ENCODE assay signal across 8 cellular contexts in genomic region chr20:39048000-39048696, GRCh38.
A peak's percentile ranks its signal among the peaks of the same experiment; 100 is the strongest.
DNase-seq lines count a peak whose midpoint lies in the region; ATAC-seq and TF ChIP-seq lines count a peak whose summit lies in the region.

No MANE protein-coding gene starts in this region.

- H3K27me3 Mint-ChIP-seq in activated CD8-positive, alpha-beta T cell treated with anti-CD3 and anti-CD28 coated beads for 36 hours, result no peaks in the 10 kb centered on the region
- H3K27me3 Mint-ChIP-seq in memory B cell, result peaks cover 6% of the 10 kb centered on the region

- no peak overlapping the region for H3K27ac ChIP-seq in effector memory CD4-positive, alpha-beta T cell (ENCODE audit: insufficient read depth, low read length, poor library complexity, severe bottlenecking)

- H3K27me3 ChIP-seq in effector memory CD4-positive, alpha-beta T cell (replicated peaks; ENCODE audit: control insufficient read depth, insufficient read depth, low read length, poor library complexity, severe bottlenecking), result no peaks in the 10 kb centered on the region

- peaks cover 2% of the 10 kb centered on the region for H3K36me3 Mint-ChIP-seq in activated CD8-positive, alpha-beta T cell treated with anti-CD3 and anti-CD28 coated beads for 36 hours (ENCODE audit: low read depth)
- no peaks in the 10 kb centered on the region for H3K36me3 Mint-ChIP-seq in memory B cell

- DNase-seq in NCI-H748 treated with DMSO at 0.1 percent for 48 hours (lab: John Stamatoyannopoulos, UW) (peak; percentile 65), memory B cell (ENCODE audit: low spot score in 2 of 2) (peak; percentile 68 to 71)
- DNase-seq in activated CD8-positive, alpha-beta T cell treated with anti-CD3 and anti-CD28 coated beads for 36 hours, result peak; percentile 82
- DNase-seq in effector memory CD4-positive, alpha-beta T cell, result peak; percentile 39 to 53 (median 43)
- DNase-seq in stimulated activated CD8-positive, alpha-beta memory T cell treated with anti-CD3 and anti-CD28 coated beads, Interleukin-15, amount 100 ng/mL, for 1 hour (ENCODE audit: low read depth), result peak; percentile 37

- H3K27ac Mint-ChIP-seq in activated CD8-positive, alpha-beta T cell treated with anti-CD3 and anti-CD28 coated beads for 36 hours, result no peak overlapping the region
- H3K27ac Mint-ChIP-seq in memory B cell, result no peak overlapping the region

- no peaks in the 10 kb centered on the region for H3K9me3 ChIP-seq in effector memory CD4-positive, alpha-beta T cell (ENCODE audit: control insufficient read depth, low read length)

- peak; percentile 100 for TF ChIP-seq CTCF in GM12873 (IDR thresholded peaks at IDR 0.05; ENCODE audit: insufficient read depth, low read depth, low read length, missing control alignments)
- TF ChIP-seq CTCF in activated CD8-positive, alpha-beta T cell treated with anti-CD3 and anti-CD28 coated beads for 36 hours (IDR thresholded peaks at IDR 0.05), result peak; percentile 96

- no peaks in the 10 kb centered on the region for H3K9me3 Mint-ChIP-seq in activated CD8-positive, alpha-beta T cell treated with anti-CD3 and anti-CD28 coated beads for 36 hours
- H3K9me3 Mint-ChIP-seq in memory B cell, result no peaks in the 10 kb centered on the region

- no peaks in the 10 kb centered on the region for H3K36me3 ChIP-seq in effector memory CD4-positive, alpha-beta T cell (ENCODE audit: control insufficient read depth, insufficient read depth, low read length)

- peaks cover 6% of the 10 kb centered on the region for H3K4me1 Mint-ChIP-seq in activated CD8-positive, alpha-beta T cell treated with anti-CD3 and anti-CD28 coated beads for 36 hours (ENCODE audit: low read depth)
- peaks cover 6% of the 10 kb centered on the region for H3K4me1 Mint-ChIP-seq in memory B cell

- ATAC-seq in HG03159 (IDR thresholded peaks at IDR 0.05; ENCODE audit: unreplicated experiment) (peak; percentile 59), memory B cell (ENCODE audit: low read depth) (peak; percentile 70), GM19395 (IDR thresholded peaks at IDR 0.05; ENCODE audit: unreplicated experiment) (no peak)
- ATAC-seq in activated CD8-positive, alpha-beta T cell treated with anti-CD3 and anti-CD28 coated beads for 36 hours, result peak; percentile 82

- H3K4me3 ChIP-seq in effector memory CD4-positive, alpha-beta T cell (ENCODE audit: insufficient read depth, low read depth, low read length, poor library complexity, severe bottlenecking), result no peak overlapping the region

- intact Hi-C loops in activated CD8-positive, alpha-beta T cell treated with anti-CD3 and anti-CD28 coated beads for 36 hours (cut with micrococcal nuclease), result loop anchor here (2.0 kb wide), 1 partner anchor 123 kb away; no protein-coding TSS in a partner anchor

- H3K4me3 Mint-ChIP-seq in activated CD8-positive, alpha-beta T cell treated with anti-CD3 and anti-CD28 coated beads for 36 hours, result no peak overlapping the region
- peak overlapping the region; percentile 38 for H3K4me3 Mint-ChIP-seq in memory B cell

- CTCF ChIA-PET in activated CD8-positive, alpha-beta T cell treated with anti-CD3 and anti-CD28 coated beads for 36 hours (lab: Charles Lee), result interaction anchor here (0.7 to 5.6 kb wide), 42 partner anchors 8 to 401 kb away, joined by 3 to 153 read pairs (median 8); partner anchors contain the start of genes DHX35 and FAM83D

- POLR2A ChIA-PET in activated CD8-positive, alpha-beta T cell treated with anti-CD3 and anti-CD28 coated beads for 36 hours (lab: Charles Lee), result interaction anchor here (3.4 kb wide), 1 partner anchor 121 kb away, joined by 16 read pairs; the partner anchor contains the start of gene FAM83D

- peaks cover 10% of the 10 kb centered on the region for H3K4me1 ChIP-seq in effector memory CD4-positive, alpha-beta T cell (ENCODE audit: control insufficient read depth, insufficient read depth, low read length, poor library complexity, severe bottlenecking)
